ENCODE assay signal across 34 cellular contexts in genomic region chr1:23066075-23066474, GRCh38. TPM values are rescaled to one million over a fixed set of nuclear protein-coding genes. Genes with fewer than 3 reads are reported as not detected.
"Had no signal": no experiment of that assay in that cellular context is flagged by ENCODE, and none has a peak within 500 bp of the region (broad histone marks: within the 10 kb centered on the region; RNA-seq: fewer than 3 reads in every experiment).

No MANE protein-coding gene starts in this region.

- H3K4me1 Mint-ChIP-seq: neural progenitor cell had no signal

- H3K9me3 ChIP-seq: ovary, psoas muscle, right lobe of liver, sigmoid colon, stomach, thoracic aorta, thyroid gland, tibial nerve, upper lobe of left lung, vagina had no signal

- H3K27me3 ChIP-seq: neural progenitor cell, ovary, right lobe of liver, sigmoid colon, stomach, thyroid gland, tibial nerve, upper lobe of left lung, vagina had no signal

- H3K27me3 Mint-ChIP-seq: natural killer cell treated with Interleukin-12 subunit alpha and Interleukin-12 subunit beta and Interleukin-15 and Interleukin-18, amount 100 ng/mL, for 72 hours; progenitor cell of endocrine pancreas; stimulated activated naive B cell treated with anti-CD40 and anti-IgM and Interleukin-4, amounts not matched to agents 10 μg/mL and 1 μg/mL and 100 μg/mL, for 72 hours; stimulated activated naive CD8-positive, alpha-beta T cell treated with anti-CD3 and anti-CD28 coated beads, Interleukin-15, Interleukin-2, amounts not matched to agents 100 ng/mL and 50 ng/mL, for 24 hours had no signal

- H3K9me3 Mint-ChIP-seq: natural killer cell treated with Interleukin-12 subunit alpha and Interleukin-12 subunit beta and Interleukin-15 and Interleukin-18, amount 100 ng/mL, for 72 hours; neural progenitor cell; stimulated activated effector memory CD8-positive, alpha-beta T cell treated with anti-CD3 and anti-CD28 coated beads, Interleukin-12 subunit alpha, Interleukin-12 subunit beta, amount 100 ng/mL, for 72 hours; stimulated activated naive B cell treated with anti-CD40 and anti-IgM and Interleukin-4, amounts not matched to agents 10 μg/mL and 1 μg/mL and 100 μg/mL, for 72 hours; stimulated activated naive CD8-positive, alpha-beta T cell treated with anti-CD3 and anti-CD28 coated beads, Interleukin-15, Interleukin-2, amounts not matched to agents 100 ng/mL and 50 ng/mL, for 24 hours had no signal

- H3K27ac ChIP-seq: neural progenitor cell, ovary, parathyroid adenoma, psoas muscle, right lobe of liver, sigmoid colon, stomach, thoracic aorta, thyroid gland, tibial nerve, upper lobe of left lung, vagina had no signal

- H3K4me3 Mint-ChIP-seq: natural killer cell treated with Interleukin-12 subunit alpha and Interleukin-12 subunit beta and Interleukin-15 and Interleukin-18, amount 100 ng/mL, for 72 hours; neural progenitor cell; stimulated activated effector memory CD8-positive, alpha-beta T cell treated with anti-CD3 and anti-CD28 coated beads, Interleukin-12 subunit alpha, Interleukin-12 subunit beta, amount 100 ng/mL, for 72 hours; stimulated activated naive B cell treated with anti-CD40 and anti-IgM and Interleukin-4, amounts not matched to agents 10 μg/mL and 1 μg/mL and 100 μg/mL, for 72 hours; stimulated activated naive CD8-positive, alpha-beta T cell treated with anti-CD3 and anti-CD28 coated beads, Interleukin-15, Interleukin-2, amounts not matched to agents 100 ng/mL and 50 ng/mL, for 24 hours had no signal

- H3K36me3 ChIP-seq: ovary, thoracic aorta had no signal

- H3K27ac Mint-ChIP-seq: natural killer cell treated with Interleukin-12 subunit alpha and Interleukin-12 subunit beta and Interleukin-15 and Interleukin-18, amount 100 ng/mL, for 72 hours; neural progenitor cell; stimulated activated effector memory CD8-positive, alpha-beta T cell treated with anti-CD3 and anti-CD28 coated beads, Interleukin-12 subunit alpha, Interleukin-12 subunit beta, amount 100 ng/mL, for 72 hours; stimulated activated naive B cell treated with anti-CD40 and anti-IgM and Interleukin-4, amounts not matched to agents 10 μg/mL and 1 μg/mL and 100 μg/mL, for 72 hours; stimulated activated naive CD8-positive, alpha-beta T cell treated with anti-CD3 and anti-CD28 coated beads, Interleukin-15, Interleukin-2, amounts not matched to agents 100 ng/mL and 50 ng/mL, for 24 hours had no signal

- H3K4me1 ChIP-seq: neural progenitor cell, parathyroid adenoma, psoas muscle, right lobe of liver, sigmoid colon, stomach, thyroid gland, tibial nerve, upper lobe of left lung, vagina had no signal

- DNase-seq: occipital lobe; ovary; posterior cingulate gyrus; psoas muscle; right cardiac atrium; right lobe of liver; sigmoid colon; small intestine; stimulated activated CD4-positive, alpha-beta T cell treated with anti-CD3 and anti-CD28 coated beads, Interleukin-15, amount 100 ng/mL, for 24 hours; stimulated activated CD4-positive, alpha-beta T cell treated with anti-CD3 and anti-CD28 coated beads, Interleukin-2, amount 100 ng/mL, for 24 hours; stimulated activated CD4-positive, alpha-beta T cell treated with anti-CD3 and anti-CD28 coated beads, Interleukin-2, amount 100 ng/mL, for 48 hours; stimulated activated CD4-positive, alpha-beta T cell treated with anti-CD3 and anti-CD28 coated beads, Interleukin-4, amount 100 ng/mL, for 24 hours; stimulated activated naive B cell treated with anti-CD40 and anti-IgM and Interleukin-4, amounts not matched to agents 10 μg/mL and 1 μg/mL and 100 μg/mL, for 72 hours; stimulated activated naive CD4-positive, alpha-beta T cell treated with Interleukin-2 at 50 U/mL for 16 hours; stomach; thyroid gland; trophoblast cell; upper lobe of left lung had no signal

- H3K4me3 ChIP-seq: neural progenitor cell, ovary, psoas muscle, right lobe of liver, sigmoid colon, stomach, thoracic aorta, thyroid gland, tibial nerve, upper lobe of left lung, vagina had no signal

- ATAC-seq: natural killer cell treated with Interleukin-12 subunit alpha and Interleukin-12 subunit beta and Interleukin-15 and Interleukin-18, amount 100 ng/mL, for 72 hours; psoas muscle; right cardiac atrium; right lobe of liver; stimulated activated effector memory CD8-positive, alpha-beta T cell treated with anti-CD3 and anti-CD28 coated beads, Interleukin-12 subunit alpha, Interleukin-12 subunit beta, amount 100 ng/mL, for 72 hours; stimulated activated naive B cell treated with anti-CD40 and anti-IgM and Interleukin-4, amounts not matched to agents 10 μg/mL and 1 μg/mL and 100 μg/mL, for 72 hours had no signal

RNA-seq across cellular contexts. Expression of gene TEX46, which starts 50.4 kb away (rescaled TPM):
- total RNA-seq: natural killer cell treated with Interleukin-12 subunit alpha and Interleukin-12 subunit beta and Interleukin-15 and Interleukin-18, amount 100 ng/mL, for 72 hours; occipital lobe; osteoblast; ovary; progenitor cell of endocrine pancreas; psoas muscle; renal cortical epithelial cell; right cardiac atrium; right lobe of liver; sigmoid colon; skeletal muscle tissue; stomach; subcutaneous adipose tissue; temporal lobe; thoracic aorta; thyroid gland; tibial nerve; upper lobe of left lung; ureter; vagina had no signal
- polyA plus RNA-seq: neural cell, ovary, psoas muscle, right cardiac atrium, sigmoid colon, small intestine, stomach had no signal
